Comparison of ENCODE assay signal across 2 cellular contexts in genomic region chr15:83682476-83683162, GRCh38.
TF ChIP-seq lines count a peak whose summit lies in the region.

No MANE protein-coding gene starts in this region.

TF ChIP-seq in SK-N-SH, 30 proteins besides CTCF, POLR2A, EP300 and RAD21 (continued from another document):
- TF ChIP-seq, protein P1, sequence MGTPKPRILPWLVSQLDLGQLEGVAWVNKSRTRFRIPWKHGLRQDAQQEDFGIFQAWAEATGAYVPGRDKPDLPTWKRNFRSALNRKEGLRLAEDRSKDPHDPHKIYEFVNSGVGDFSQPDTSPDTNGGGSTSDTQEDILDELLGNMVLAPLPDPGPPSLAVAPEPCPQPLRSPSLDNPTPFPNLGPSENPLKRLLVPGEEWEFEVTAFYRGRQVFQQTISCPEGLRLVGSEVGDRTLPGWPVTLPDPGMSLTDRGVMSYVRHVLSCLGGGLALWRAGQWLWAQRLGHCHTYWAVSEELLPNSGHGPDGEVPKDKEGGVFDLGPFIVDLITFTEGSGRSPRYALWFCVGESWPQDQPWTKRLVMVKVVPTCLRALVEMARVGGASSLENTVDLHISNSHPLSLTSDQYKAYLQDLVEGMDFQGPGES (IDR thresholded peaks at IDR 0.05; ENCODE audit: low read depth, low read length) = no peak
- no peak for TF ChIP-seq JUND (IDR thresholded peaks at IDR 0.05)
- no peak for TF ChIP-seq TAF1 (IDR thresholded peaks at IDR 0.05; ENCODE audit: borderline replicate concordance, low read depth, low read length)
- no peak for TF ChIP-seq NRF1 (IDR thresholded peaks at IDR 0.05; ENCODE audit: low read depth, low read length)
- no peak for TF ChIP-seq POLR2AphosphoS5 (IDR thresholded peaks at IDR 0.05; ENCODE audit: low read depth, low read length)
- no peak for TF ChIP-seq NFIC (IDR thresholded peaks at IDR 0.05; ENCODE audit: borderline replicate concordance)
- TF ChIP-seq GATA2 (CRISPR knock-in tag; IDR thresholded peaks at IDR 0.05) = no peak
- TF ChIP-seq SMC3 (IDR thresholded peaks at IDR 0.05; ENCODE audit: low read depth, low read length) = no peak
- no peak for TF ChIP-seq USF2 (IDR thresholded peaks at IDR 0.05; ENCODE audit: borderline replicate concordance, low read depth, low read length)
- TF ChIP-seq REST (IDR thresholded peaks at IDR 0.05; ENCODE audit: low read depth, low read length) = no peak

TF ChIP-seq in GM23338, 12 proteins besides CTCF, POLR2A, EP300 and RAD21 (continued from another document):
- TF ChIP-seq REST (IDR thresholded peaks at IDR 0.05; ENCODE audit: unreplicated experiment) = no peak
- no peak for TF ChIP-seq POLR2AphosphoS5 (IDR thresholded peaks at IDR 0.05; ENCODE audit: low read depth)
- TF ChIP-seq ZNF462 (CRISPR knock-in tag; IDR thresholded peaks at IDR 0.05) = no peak
- TF ChIP-seq JUNB (IDR thresholded peaks at IDR 0.05; ENCODE audit: unreplicated experiment) = no peak
